Comparison of ENCODE assay signal across 1 cellular context in genomic region chr11:63869171-63869591, GRCh38.
TF ChIP-seq lines count a peak whose summit lies in the region.

No MANE protein-coding gene starts in this region.

TF ChIP-seq in GM23338, 12 proteins besides CTCF, POLR2A, EP300 and RAD21:
- TF ChIP-seq JUNB (IDR thresholded peaks at IDR 0.05; ENCODE audit: unreplicated experiment): no peak
- no peak for TF ChIP-seq NANOG (IDR thresholded peaks at IDR 0.05; ENCODE audit: borderline replicate concordance)
- no peak for TF ChIP-seq CREB1 (CRISPR knock-in tag; IDR thresholded peaks at IDR 0.05; ENCODE audit: low read depth)
- no peak for TF ChIP-seq POLR2AphosphoS5 (IDR thresholded peaks at IDR 0.05; ENCODE audit: low read depth)
- TF ChIP-seq STAT1 (IDR thresholded peaks at IDR 0.05; ENCODE audit: unreplicated experiment): no peak
- no peak for TF ChIP-seq ZNF462 (CRISPR knock-in tag; IDR thresholded peaks at IDR 0.05)
- TF ChIP-seq ZNF114 (CRISPR knock-in tag; IDR thresholded peaks at IDR 0.05): no peak
- no peak for TF ChIP-seq ZNF331 (CRISPR knock-in tag; IDR thresholded peaks at IDR 0.05; ENCODE audit: low read depth)
- no peak for TF ChIP-seq EZH2 (IDR thresholded peaks at IDR 0.05; ENCODE audit: low read depth, unreplicated experiment)
- no peak for TF ChIP-seq EZH2phosphoT487 (IDR thresholded peaks at IDR 0.05; ENCODE audit: unreplicated experiment)
- TF ChIP-seq REST (IDR thresholded peaks at IDR 0.05; ENCODE audit: unreplicated experiment): no peak
- TF ChIP-seq ETS1 (IDR thresholded peaks at IDR 0.05): no peak
